Comparison of ENCODE assay signal across 18 cellular contexts in the genomic region with DNA sequence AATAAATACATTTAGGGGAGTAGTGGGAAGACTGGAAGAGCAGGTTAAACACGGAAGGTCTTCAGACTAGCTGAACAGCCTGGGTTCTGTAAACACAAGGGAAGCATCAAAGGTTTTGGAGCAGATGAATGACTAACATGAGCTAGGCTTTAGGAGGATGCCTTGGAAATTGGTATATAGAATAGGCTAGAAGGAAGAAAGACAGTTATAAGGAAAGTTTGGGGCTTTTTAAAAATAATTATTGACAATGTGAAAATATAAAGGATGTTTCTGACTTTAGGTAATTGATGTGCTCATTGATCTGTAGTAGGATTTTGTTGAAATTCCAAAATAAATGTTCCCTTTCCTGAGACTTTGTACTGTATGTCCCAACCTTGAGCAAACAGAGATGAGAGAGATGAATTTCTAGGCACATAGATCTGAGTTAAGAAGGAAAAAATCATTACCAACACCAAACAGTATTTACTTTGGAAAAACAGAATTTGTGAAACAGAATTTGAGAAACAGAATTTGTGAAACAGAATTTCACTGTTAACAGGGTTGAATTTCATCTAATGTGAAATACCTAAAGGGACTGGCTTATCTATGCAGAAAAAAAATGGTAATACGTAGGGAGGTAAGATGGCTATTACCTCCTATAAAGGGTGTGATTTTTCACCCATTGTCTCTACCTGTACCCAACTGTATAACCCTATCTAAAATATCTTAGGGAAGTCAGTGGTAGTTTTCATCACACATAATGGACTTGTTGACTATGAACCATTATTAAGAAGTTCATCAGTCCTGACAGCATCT. TPM values are rescaled to one million over a fixed set of nuclear protein-coding genes. Genes with fewer than 3 reads are reported as not detected.
DNase-seq lines count a peak whose midpoint lies in the region; ATAC-seq, FAIRE-seq and TF ChIP-seq lines count a peak whose summit lies in the region.
"Had no signal": no experiment of that assay in that cellular context is flagged by ENCODE, and none has a peak within 500 bp of the region (broad histone marks: within the 10 kb centered on the region; RNA-seq: fewer than 3 reads in every experiment).

No MANE protein-coding gene starts in this region.

- POLR2A ChIA-PET in MCF 10A (lab: Yijun Ruan, JAX) (interaction anchor here (1.0 to 1.4 kb wide), 2 partner anchors 29 to 38 kb away, joined by 3 to 4 read pairs; partner anchors contain the start of genes LMBRD2 and SKP2), HepG2 (lab: Yijun Ruan, JAX) (interaction anchor here (0.9 to 3.6 kb wide), 4 partner anchors 27 to 60 kb away, joined by 3 to 34 read pairs (median 10); partner anchors contain the start of gene NADK2), GM10248 (lab: Yijun Ruan, JAX) (no interaction called here)

- CTCF ChIA-PET in MCF 10A (lab: Yijun Ruan, JAX), result interaction anchor here (0.6 to 1.4 kb wide), 5 partner anchors 20 to 127 kb away, joined by 3 read pairs; no protein-coding TSS in a partner anchor
- CTCF ChIA-PET in mammary epithelial cell (lab: Charles Lee; ENCODE audit: low non-redundant PET), result no interaction called here
- CTCF ChIA-PET in HepG2 (lab: Yijun Ruan, JAX; ENCODE audit: low intra/inter-chr PET ratio, low total read pairs), result no interaction called here
- CTCF ChIA-PET in GM10248 (lab: Yijun Ruan, JAX), result interaction anchor here (0.8 to 1.0 kb wide), 2 partner anchors 9 to 15 kb away, joined by 3 read pairs; no protein-coding TSS in a partner anchor

- H3K27me3 Mint-ChIP-seq in MCF 10A (ENCODE audit: insufficient read depth, unreplicated experiment) (no peaks in the 10 kb centered on the region), brain (no peaks in the 10 kb centered on the region), type B pancreatic cell (no peaks in the 10 kb centered on the region)

- H3K27ac Mint-ChIP-seq in MCF 10A (ENCODE audit: low read depth, unreplicated experiment) (peak overlapping the region; percentile 29), brain (peak overlapping the region in 4 of 5 experiments; percentile 29 to 59 (median 46)), type B pancreatic cell (peak overlapping the region; percentile 15)

- BruUV-seq in MCF 10A (replicated peaks; lab: Mats Ljungman, UMichigan) (no TSS peak), mammary epithelial cell (replicated peaks; lab: Mats Ljungman, UMichigan) (no TSS peak), HepG2 (replicated peaks; lab: Mats Ljungman, UMichigan) (no TSS peak)

- no peaks in the 10 kb centered on the region for H3K9me3 ChIP-seq in mammary epithelial cell (replicated peaks; ENCODE audit: insufficient read depth, low read length)
- no peaks in the 10 kb centered on the region for H3K9me3 ChIP-seq in HepG2 (ENCODE audit: low read length)
- no peaks in the 10 kb centered on the region for H3K9me3 ChIP-seq in transverse colon

- peak; percentile 80 for FAIRE-seq in HepG2 (lab: Jason Lieb, UNC)
- FAIRE-seq: A204.1, GM12878, K562 had no signal

- H3K27ac ChIP-seq in mammary epithelial cell (ENCODE audit: insufficient read depth, low read depth, low read length) (no peak overlapping the region), HepG2 (ENCODE audit: extremely low read length, insufficient read depth, low read length) (peak overlapping the region; percentile 80), transverse colon (no peak overlapping the region)

- TF ChIP-seq RAD21 in HepG2 (CRISPR knock-in tag; IDR thresholded peaks at IDR 0.05), result no peak

- peak; percentile 70 to 96 for TF ChIP-seq EP300 in HepG2 (IDR thresholded peaks at IDR 0.05; ENCODE audit: low read depth in 2 of 2, low read length in 2 of 2)
- peak; percentile 70; the same call in 1 of the 2 replicates for TF ChIP-seq EP300 in HepG2 (CRISPR knock-in tag; IDR thresholded peaks at IDR 0.05; ENCODE audit: borderline replicate concordance)
- no peak for TF ChIP-seq EP300 in transverse colon (IDR thresholded peaks at IDR 0.05; ENCODE audit: low read depth)

- TF ChIP-seq CTCF in MCF 10A (IDR thresholded peaks at IDR 0.05; ENCODE audit: unreplicated experiment) (no peak), mammary epithelial cell (conservative IDR thresholded peaks at IDR 0.05 in 1 of 2, IDR thresholded peaks at IDR 0.05 in 1 of 2; ENCODE audit: extremely low read depth in 1 of 2, insufficient read depth in 1 of 2, low read depth in 1 of 2, low read length in 2 of 2) (no peak), brain (conservative IDR thresholded peaks at IDR 0.05) (no peak), HepG2 (CRISPR knock-in tag; IDR thresholded peaks at IDR 0.05) (no peak), type B pancreatic cell (conservative IDR thresholded peaks at IDR 0.05) (no peak), GM10248 (IDR thresholded peaks at IDR 0.05; ENCODE audit: control extremely low read depth, extremely low read depth, low read depth, missing control alignments) (no peak), transverse colon (IDR thresholded peaks at IDR 0.05) (no peak)

- H3K79me2 ChIP-seq in mammary epithelial cell (ENCODE audit: insufficient read depth, low read length) (no peaks in the 10 kb centered on the region), HepG2 (ENCODE audit: insufficient read depth, low read length) (no peaks in the 10 kb centered on the region)

- in situ Hi-C loops in mammary epithelial cell (cut with MboI; ENCODE audit: low sequenced_read_pairs in 2 of 2), result no loop called here
- in situ Hi-C loops in HepG2 (cut with HindIII; ENCODE audit: extremely low pct_ligation_motif_present, low pct_unique_long_range_greater_than_20kb), result no loop called here
- in situ Hi-C loops in transverse colon (cut with MboI; ENCODE audit: low pct_ligation_motif_present in 1 of 4, low pct_unique_long_range_greater_than_20kb in 1 of 4, low sequenced_read_pairs in 3 of 4), result no loop called here

- H3K4me1 Mint-ChIP-seq in MCF 10A (ENCODE audit: insufficient read depth, unreplicated experiment), result no peaks in the 10 kb centered on the region
- peaks cover 11% of the 10 kb centered on the region for H3K4me1 Mint-ChIP-seq in brain
- peaks cover 8% of the 10 kb centered on the region for H3K4me1 Mint-ChIP-seq in type B pancreatic cell (ENCODE audit: unreplicated experiment)

- ATAC-seq in HepG2 (peak; percentile 93), GM21447 (IDR thresholded peaks at IDR 0.05; ENCODE audit: unreplicated experiment) (no peak)
- ATAC-seq: GM12878, K562, Panc1 had no signal

- TF ChIP-seq POLR2A in HepG2 (IDR thresholded peaks at IDR 0.05; ENCODE audit: insufficient read depth in 1 of 2, low read depth in 2 of 2, low read length in 2 of 2) (no peak), transverse colon (IDR thresholded peaks at IDR 0.05) (no peak)

- H3K4me2 ChIP-seq in mammary epithelial cell (ENCODE audit: insufficient read depth, low read depth, low read length) (no peak overlapping the region), HepG2 (ENCODE audit: low read depth, low read length) (peak overlapping the region; percentile 60)

- no peak overlapping the region for H3K9ac ChIP-seq in mammary epithelial cell (ENCODE audit: insufficient read depth, low read length)
- no peak overlapping the region; the same call in 1 of the 2 replicates for H3K9ac ChIP-seq in HepG2 (ENCODE audit: insufficient read depth, low read depth, low read length)

- no peaks in the 10 kb centered on the region for H4K20me1 ChIP-seq in mammary epithelial cell (ENCODE audit: insufficient read depth, low read length)
- H4K20me1 ChIP-seq in HepG2 (ENCODE audit: insufficient read depth, low read length), result no peaks in the 10 kb centered on the region

- H2AFZ ChIP-seq in mammary epithelial cell (ENCODE audit: low read depth, low read length) (no peak overlapping the region), HepG2 (ENCODE audit: low read length) (no peak overlapping the region)

- H3K4me3 Mint-ChIP-seq in MCF 10A (ENCODE audit: unreplicated experiment) (no peak overlapping the region), brain (no peak overlapping the region), type B pancreatic cell (no peak overlapping the region)

- H3K27me3 ChIP-seq in mammary epithelial cell (ENCODE audit: insufficient read depth, low read length), result no peaks in the 10 kb centered on the region
- no peaks in the 10 kb centered on the region for H3K27me3 ChIP-seq in HepG2 (ENCODE audit: control insufficient read depth in 1 of 2, insufficient read depth in 2 of 2, low read length in 2 of 2)
- no peaks in the 10 kb centered on the region for H3K27me3 ChIP-seq in transverse colon

- intact Hi-C loops in MCF 10A (cut with micrococcal nuclease), result no loop called here
- intact Hi-C loops in mammary epithelial cell (cut with micrococcal nuclease), result no loop called here
- intact Hi-C loops in HepG2 (cut with micrococcal nuclease; ENCODE audit: unreplicated experiment), result loop anchor here (1.0 to 5.0 kb wide), 3 partner anchors 27 to 103 kb away; no protein-coding TSS in a partner anchor
- intact Hi-C loops in transverse colon (cut with DNase I; ENCODE audit: low total_unique reads), result loop anchor here (1.0 kb wide), 1 partner anchor 25 kb away; no protein-coding TSS in a partner anchor

- H3K9me3 Mint-ChIP-seq in MCF 10A (ENCODE audit: unreplicated experiment) (no peaks in the 10 kb centered on the region), brain (peaks cover 2 to 11% (median 7%) of the 10 kb centered on the region in 5 experiments), type B pancreatic cell (peaks cover under 1% of the 10 kb centered on the region)

- H3K36me3 Mint-ChIP-seq in MCF 10A (ENCODE audit: insufficient read depth, unreplicated experiment) (peaks cover 57% of the 10 kb centered on the region), brain (peaks cover 89% of the 10 kb centered on the region), type B pancreatic cell (peaks cover 37% of the 10 kb centered on the region)

- no peak overlapping the region for H3K4me3 ChIP-seq in mammary epithelial cell (replicated peaks in 1 of 3; ENCODE audit: insufficient read depth in 1 of 3, low read depth in 2 of 3, low read length in 3 of 3)
- H3K4me3 ChIP-seq in HepG2 (replicated peaks in 1 of 3; ENCODE audit: insufficient read depth in 1 of 3, low read depth in 2 of 3, low read length in 3 of 3), result peak overlapping the region in 1 of 3 experiments; percentile 21; a peak in 1 of 6 replicates
- H3K4me3 ChIP-seq in transverse colon, result no peak overlapping the region
- H3K4me3 ChIP-seq: GM12878, K562 had no signal

- DNase-seq in MCF 10A (ENCODE audit: unreplicated experiment), result no peak
- no peak for DNase-seq in mammary epithelial cell
- DNase-seq in HepG2 (ENCODE audit: low spot score), result peak; percentile 88
- DNase-seq in type B pancreatic cell (ENCODE audit: extremely low spot score, unreplicated experiment), result no peak
- DNase-seq in GM10248 (ENCODE audit: extremely low spot score), result no peak
- no peak for DNase-seq in transverse colon
- DNase-seq: COR-L47, HCEC 1CT, NCI-H1048, NCI-H2107, NCI-H345, Right ventricle myocardium superior had no signal

- dilution Hi-C loops in mammary epithelial cell (cut with HindIII; ENCODE audit: low sequenced_read_pairs), result no loop called here

- H3K4me1 ChIP-seq in mammary epithelial cell (ENCODE audit: insufficient read depth, low read length) (no peaks in the 10 kb centered on the region), HepG2 (ENCODE audit: insufficient read depth, low read length) (peaks cover 47% of the 10 kb centered on the region), transverse colon (peaks cover 0 to 3% (median 0%) of the 10 kb centered on the region in 4 donors)

- WGBS in mammary epithelial cell (ENCODE audit: low coverage, missing lambda C conversion rate), result 90% methylated on average over 2 of the region's 2 CpGs
- 6% methylated on average over 2 of the region's 2 CpGs for WGBS in HepG2 (ENCODE audit: low lambda C conversion rate)
- WGBS in transverse colon (ENCODE audit: low coverage in 1 of 2), 2 donors, result 65 to 90% methylated on average over 2 of the region's 2 CpGs

- peaks cover 20% of the 10 kb centered on the region for H3K36me3 ChIP-seq in mammary epithelial cell (ENCODE audit: insufficient read depth, low read length)
- H3K36me3 ChIP-seq in HepG2 (replicated peaks in 1 of 2; ENCODE audit: control insufficient read depth in 1 of 2, insufficient read depth in 2 of 2, low read length in 2 of 2), result peaks cover 0 to 15% of the 10 kb centered on the region in 2 experiments; a peak in 3 of 5 replicates
- peaks cover 0 to 9% (median 2%) of the 10 kb centered on the region in 4 donors for H3K36me3 ChIP-seq in transverse colon

RNA-seq across cellular contexts. Expression of gene SKP2, which starts 28.8 kb away (rescaled TPM):
- 19.3 and 21.7 TPM in 2 replicates for total RNA-seq in MCF 10A (2022)
- total RNA-seq in mammary epithelial cell, result 10 to 100 TPM; 39.3 to 53.3 TPM
- 29.4 TPM for polyA plus RNA-seq in mammary epithelial cell
- polyA minus RNA-seq in mammary epithelial cell, result 80.3 TPM
- 20.2 TPM for polyA plus RNA-seq in brain (ENCODE audit: insufficient read depth, low read depth, low replicate concordance)
- total RNA-seq in HepG2 (2016; rRNA removed; fragmentation: Illumina TruSeq; extraction: Trizol), result 84.1 and 121 TPM in 2 replicates
- 34.3 and 35.7 TPM in 2 replicates for total RNA-seq in HepG2 (2016; cell fraction: cytosol; rRNA removed; fragmentation: Illumina TruSeq; extraction: Trizol; ENCODE audit: low read depth)
- 83.8 and 119 TPM in 2 replicates for total RNA-seq in HepG2 (2016; cell fraction: insoluble cytoplasmic fraction; rRNA removed; fragmentation: Illumina TruSeq; extraction: Trizol)
- total RNA-seq in HepG2 (2016; cell fraction: membrane; rRNA removed; fragmentation: Illumina TruSeq; extraction: Trizol), result 103 and 105 TPM in 2 replicates
- total RNA-seq in HepG2 (2016; cell fraction: nucleus; rRNA removed; fragmentation: Illumina TruSeq; extraction: Trizol), result 51.9 and 54.0 TPM in 2 replicates
- polyA plus RNA-seq in HepG2 (2011; rRNA removed), result 24.7 and 29.6 TPM in 2 replicates
- polyA plus RNA-seq in HepG2 (2011; cell fraction: cytosol; rRNA removed), result 20.2 and 23.0 TPM in 2 replicates
- 19.4 and 21.5 TPM in 2 replicates for polyA plus RNA-seq in HepG2 (2011; cell fraction: nucleus; rRNA removed)
- 16.6 and 29.1 TPM in 2 replicates for polyA plus RNA-seq in HepG2 (2012)
- 24.9 and 29.5 TPM in 2 replicates for polyA plus RNA-seq in HepG2 (2016; cell fraction: cytosol; fragmentation: Illumina TruSeq; extraction: Trizol; ENCODE audit: low read depth)
- polyA plus RNA-seq in HepG2 (2016; cell fraction: insoluble cytoplasmic fraction; fragmentation: Illumina TruSeq; extraction: Trizol; ENCODE audit: low read depth), result 84.4 and 87.1 TPM in 2 replicates
- polyA plus RNA-seq in HepG2 (2016; cell fraction: membrane; fragmentation: Illumina TruSeq; extraction: Trizol; ENCODE audit: low read depth), result 49.9 and 54.3 TPM in 2 replicates
- 55.5 and 56.1 TPM in 2 replicates for polyA plus RNA-seq in HepG2 (2016; cell fraction: nucleus; fragmentation: Illumina TruSeq; extraction: Trizol; ENCODE audit: insufficient read depth, low read depth)
- 46.3 and 180 TPM in 2 replicates for polyA minus RNA-seq in HepG2 (2011; rRNA and poly(A)+ RNA removed; ENCODE audit: low replicate concordance)
- 23.5 and 24.9 TPM in 2 replicates for polyA minus RNA-seq in HepG2 (2011; cell fraction: cytosol; rRNA and poly(A)+ RNA removed)
- 30.7 and 31.5 TPM in 2 replicates for polyA minus RNA-seq in HepG2 (2011; cell fraction: nucleus; rRNA and poly(A)+ RNA removed)
- 78.3 and 98.4 TPM in 2 replicates for total RNA-seq in type B pancreatic cell (ENCODE audit: low replicate concordance)
- total RNA-seq in transverse colon, result 10 to 100 TPM in 2 of 4 donors, 1 to 10 TPM in 2; 1.1 to 12.4 (median 8.6) TPM

RNA-seq across cellular contexts. Expression of gene LMBRD2, which starts 29.1 kb away (rescaled TPM):
- total RNA-seq in MCF 10A (2022) (7.9 and 9.6 TPM in 2 replicates), mammary epithelial cell (10 to 100 TPM in 1 of 2 donors, 1 to 10 TPM in 1; 8.8 to 20.5 TPM), HepG2 (2016; rRNA removed; fragmentation: Illumina TruSeq; extraction: Trizol) (1.8 and 4.7 TPM in 2 replicates), type B pancreatic cell (ENCODE audit: low replicate concordance) (7.9 and 9.9 TPM in 2 replicates), transverse colon (10 to 100 TPM in 2 of 4 donors, 1 to 10 TPM in 2; 5.8 to 18.3 (median 11.3) TPM)
- polyA plus RNA-seq in mammary epithelial cell (1.7 TPM), brain (ENCODE audit: insufficient read depth, low read depth, low replicate concordance) (3.7 TPM), HepG2 (2011; rRNA removed) (2.0 TPM in 2 replicates)
- 4.2 TPM for polyA minus RNA-seq in mammary epithelial cell
- total RNA-seq in HepG2 (2016; cell fraction: cytosol; rRNA removed; fragmentation: Illumina TruSeq; extraction: Trizol; ENCODE audit: low read depth), result 0.51 and 0.88 TPM in 2 replicates
- 1.9 and 2.6 TPM in 2 replicates for total RNA-seq in HepG2 (2016; cell fraction: insoluble cytoplasmic fraction; rRNA removed; fragmentation: Illumina TruSeq; extraction: Trizol)
- total RNA-seq in HepG2 (2016; cell fraction: membrane; rRNA removed; fragmentation: Illumina TruSeq; extraction: Trizol), result 0.83 and 1.1 TPM in 2 replicates
- total RNA-seq in HepG2 (2016; cell fraction: nucleus; rRNA removed; fragmentation: Illumina TruSeq; extraction: Trizol), result 6.0 and 7.7 TPM in 2 replicates
- polyA plus RNA-seq in HepG2 (2011; cell fraction: cytosol; rRNA removed), result 0.43 and 0.82 TPM in 2 replicates
- polyA plus RNA-seq in HepG2 (2011; cell fraction: nucleus; rRNA removed), result 2.0 and 2.2 TPM in 2 replicates
- polyA plus RNA-seq in HepG2 (2012), result 2.1 and 2.8 TPM in 2 replicates
- 0.12 and 0.41 TPM in 2 replicates for polyA plus RNA-seq in HepG2 (2016; cell fraction: cytosol; fragmentation: Illumina TruSeq; extraction: Trizol; ENCODE audit: low read depth)
- polyA plus RNA-seq in HepG2 (2016; cell fraction: insoluble cytoplasmic fraction; fragmentation: Illumina TruSeq; extraction: Trizol; ENCODE audit: low read depth), result 1.1 and 1.2 TPM in 2 replicates
- polyA plus RNA-seq in HepG2 (2016; cell fraction: membrane; fragmentation: Illumina TruSeq; extraction: Trizol; ENCODE audit: low read depth), result 0.27 and 0.40 TPM in 2 replicates
- polyA plus RNA-seq in HepG2 (2016; cell fraction: nucleus; fragmentation: Illumina TruSeq; extraction: Trizol; ENCODE audit: insufficient read depth, low read depth), result 4.2 and 5.2 TPM in 2 replicates
- 3.3 and 13.6 TPM in 2 replicates for polyA minus RNA-seq in HepG2 (2011; rRNA and poly(A)+ RNA removed; ENCODE audit: low replicate concordance)
- 2.8 and 4.0 TPM in 2 replicates for polyA minus RNA-seq in HepG2 (2011; cell fraction: cytosol; rRNA and poly(A)+ RNA removed)
- 6.8 and 9.4 TPM in 2 replicates for polyA minus RNA-seq in HepG2 (2011; cell fraction: nucleus; rRNA and poly(A)+ RNA removed)

Comparison
In these comparisons a context has a peak if more than half of its experiments do, and no peak if none do; other contexts are left out.
1. CTCF ChIA-PET loops: an anchor here in MCF 10A (0.6 to 1.4 kb wide) and GM10248 (0.8 to 1.0 kb wide); none called in mammary epithelial cell and HepG2.
2. intact Hi-C loops: an anchor here in HepG2 (1.0 to 5.0 kb wide) and transverse colon (1.0 kb wide); none called in MCF 10A and mammary epithelial cell.